In the genomic region with DNA sequence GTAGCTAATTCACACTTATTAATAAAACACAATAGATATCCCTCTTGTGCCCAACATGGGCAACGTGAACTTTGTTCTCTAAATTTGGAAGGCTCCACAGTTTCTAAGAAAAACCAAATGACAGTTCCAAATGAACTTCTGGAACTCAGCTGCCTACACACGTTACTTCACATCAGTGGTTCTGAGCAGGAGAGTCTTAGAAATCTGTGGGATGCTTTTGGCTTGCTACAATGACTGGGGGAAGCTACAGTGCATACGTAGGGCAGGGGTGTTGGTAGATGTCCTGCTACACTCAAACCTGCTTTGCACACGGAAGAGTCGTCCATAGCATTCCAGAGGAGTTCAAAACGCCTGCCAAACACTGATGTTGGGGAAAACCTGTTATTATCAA, we compare ENCODE assay signal across 16 cellular contexts. TPM values are rescaled to one million over a fixed set of nuclear protein-coding genes. Genes with fewer than 3 reads are reported as not detected.
DNase-seq lines count a peak whose midpoint lies in the region; ATAC-seq and TF ChIP-seq lines count a peak whose summit lies in the region.
"Had no signal": no experiment of that assay in that cellular context is flagged by ENCODE, and none has a peak within 500 bp of the region (broad histone marks: within the 10 kb centered on the region; RNA-seq: fewer than 3 reads in every experiment).

No MANE protein-coding gene starts in this region.

- H3K4me1 Mint-ChIP-seq in activated naive CD8-positive, alpha-beta T cell (ENCODE audit: low read depth): peaks cover 40% of the 10 kb centered on the region
- H3K4me1 Mint-ChIP-seq in activated naive CD8-positive, alpha-beta T cell treated with anti-CD3 and anti-CD28 coated beads for 36 hours: peaks cover 36% of the 10 kb centered on the region

- H3K14ac ChIP-seq in neuronal stem cell (ENCODE audit: low read length): no peak overlapping the region

- 49 to 62% (median 58%) methylated on average over 6 of the region's 6 CpGs for WGBS in adrenal gland, 4 donors
- 26% methylated on average over 6 of the region's 6 CpGs for WGBS in liver
- WGBS in neuronal stem cell (ENCODE audit: extremely low coverage in 2 of 2, insufficient read length in 2 of 2, insufficient replicate concordance in 1 of 2), 2 donors: no CpG with 5 or more reads among the region's 6 CpGs
- 98% methylated on average over 6 of the region's 6 CpGs for WGBS in SK-N-SH (ENCODE audit: low lambda C conversion rate)

- TF ChIP-seq CTCF in adrenal gland (IDR thresholded peaks at IDR 0.05): no peak
- TF ChIP-seq CTCF in liver (IDR thresholded peaks at IDR 0.05; ENCODE audit: low read depth, low read length, missing input control): no peak
- TF ChIP-seq CTCF in SK-N-SH (IDR thresholded peaks at IDR 0.05): no peak

- no peak overlapping the region for H2BK12ac ChIP-seq in neuronal stem cell (ENCODE audit: low read length)

- H3K4me3 Mint-ChIP-seq in activated naive CD8-positive, alpha-beta T cell: no peak overlapping the region
- no peak overlapping the region for H3K4me3 Mint-ChIP-seq in activated naive CD8-positive, alpha-beta T cell treated with anti-CD3 and anti-CD28 coated beads for 36 hours
- H3K4me3 Mint-ChIP-seq: neural progenitor cell, type B pancreatic cell had no signal

- no peak overlapping the region for H3K18ac ChIP-seq in neuronal stem cell (ENCODE audit: low read length)

- no peak overlapping the region for H2BK15ac ChIP-seq in neuronal stem cell (ENCODE audit: low read length)

- H2AK5ac ChIP-seq in neuronal stem cell (ENCODE audit: low read depth, low read length): no peak overlapping the region

- peak overlapping the region in 3 of 5 donors; percentile 32 to 67 (median 58) for H3K27ac ChIP-seq in adrenal gland
- peak overlapping the region; percentile 51 to 64 for H3K27ac ChIP-seq in liver (ENCODE audit: low read depth in 1 of 2, low read length in 2 of 2)
- H3K27ac ChIP-seq in neuronal stem cell (replicated peaks; ENCODE audit: low read length): no peak overlapping the region
- no peak overlapping the region for H3K27ac ChIP-seq in SK-N-SH (ENCODE audit: low read depth in 2 of 2, low read length in 1 of 2)
- H3K27ac ChIP-seq: neural progenitor cell, SJSA1 had no signal

- no peak overlapping the region for H2BK5ac ChIP-seq in neuronal stem cell (ENCODE audit: low read length)

- ATAC-seq in GM19467 (IDR thresholded peaks at IDR 0.05; ENCODE audit: unreplicated experiment): no peak

- H3K9me2 ChIP-seq in SK-N-SH: no peaks in the 10 kb centered on the region

- no peak overlapping the region for H2BK120ac ChIP-seq in neuronal stem cell (ENCODE audit: low read depth, low read length)

- H3K4me3 ChIP-seq in adrenal gland: no peak overlapping the region
- no peak overlapping the region for H3K4me3 ChIP-seq in liver (ENCODE audit: low read depth in 1 of 3, low read length in 3 of 3)
- no peak overlapping the region for H3K4me3 ChIP-seq in neuronal stem cell (ENCODE audit: low read length in 2 of 2)
- H3K4me3 ChIP-seq in SK-N-SH (ENCODE audit: low read depth in 2 of 2, low read length in 1 of 2): no peak overlapping the region
- H3K4me3 ChIP-seq: neural progenitor cell, SJSA1 had no signal

- H3K9me3 Mint-ChIP-seq in activated naive CD8-positive, alpha-beta T cell (ENCODE audit: low read depth): no peaks in the 10 kb centered on the region
- no peaks in the 10 kb centered on the region for H3K9me3 Mint-ChIP-seq in activated naive CD8-positive, alpha-beta T cell treated with anti-CD3 and anti-CD28 coated beads for 36 hours
- H3K9me3 Mint-ChIP-seq: neural progenitor cell, type B pancreatic cell had no signal

- H3K9ac ChIP-seq in liver (ENCODE audit: low read depth in 1 of 2, low read length in 2 of 2): no peak overlapping the region
- H3K9ac ChIP-seq in neuronal stem cell (ENCODE audit: low read depth, low read length, poor library complexity): no peak overlapping the region
- no peak overlapping the region for H3K9ac ChIP-seq in SK-N-SH
- H3K9ac ChIP-seq: neural progenitor cell had no signal

- peaks cover 16% of the 10 kb centered on the region for H3K36me3 Mint-ChIP-seq in activated naive CD8-positive, alpha-beta T cell
- H3K36me3 Mint-ChIP-seq in activated naive CD8-positive, alpha-beta T cell treated with anti-CD3 and anti-CD28 coated beads for 36 hours: peaks cover 24% of the 10 kb centered on the region

- H3F3A ChIP-seq in SK-N-SH (replicated peaks; ENCODE audit: insufficient read depth): no peaks in the 10 kb centered on the region

- no peak for TF ChIP-seq EP300 in SK-N-SH (IDR thresholded peaks at IDR 0.05; ENCODE audit: borderline replicate concordance in 1 of 2, low read depth in 1 of 2, low read length in 1 of 2)

- H3K4ac ChIP-seq in neuronal stem cell (ENCODE audit: low read length): no peak overlapping the region

- POLR2A ChIA-PET in SK-N-SH (lab: Yijun Ruan, JAX): interaction anchor here (1.1 kb wide), 1 partner anchor 8 kb away, joined by 4 read pairs; the partner anchor contains the start of gene TXNDC11

- peaks cover 82% of the 10 kb centered on the region for H3K79me2 ChIP-seq in SK-N-SH (ENCODE audit: insufficient read depth)

- H3K4me2 ChIP-seq in neuronal stem cell (ENCODE audit: insufficient read depth, low read length, poor library complexity, severe bottlenecking): no peak overlapping the region
- no peak overlapping the region for H3K4me2 ChIP-seq in SK-N-SH
- H3K4me2 ChIP-seq: neural progenitor cell had no signal

- TF ChIP-seq POLR2A in adrenal gland (IDR thresholded peaks at IDR 0.05): no peak

- no peaks in the 10 kb centered on the region for H3K9me3 ChIP-seq in adrenal gland (replicated peaks in 1 of 3)
- no peaks in the 10 kb centered on the region for H3K9me3 ChIP-seq in liver (ENCODE audit: control insufficient read depth in 4 of 4, low read length in 3 of 4)
- H3K9me3 ChIP-seq in neuronal stem cell (replicated peaks in 1 of 2; ENCODE audit: control insufficient read depth in 2 of 2, insufficient read depth in 1 of 2, low read depth in 1 of 2, low read length in 2 of 2): peaks cover 0 to 8% of the 10 kb centered on the region in 2 donors
- H3K9me3 ChIP-seq in SK-N-SH: no peaks in the 10 kb centered on the region
- H3K9me3 ChIP-seq: SJSA1 had no signal

- H3K27ac Mint-ChIP-seq in activated naive CD8-positive, alpha-beta T cell: peak overlapping the region; percentile 3
- no peak overlapping the region for H3K27ac Mint-ChIP-seq in activated naive CD8-positive, alpha-beta T cell treated with anti-CD3 and anti-CD28 coated beads for 36 hours
- H3K27ac Mint-ChIP-seq: neural progenitor cell, type B pancreatic cell had no signal

- peaks cover 31% of the 10 kb centered on the region for H4K20me1 ChIP-seq in SK-N-SH (ENCODE audit: insufficient read depth)

- intact Hi-C loops in adrenal gland (cut with DNase I): no loop called here

- no peak overlapping the region for H4K8ac ChIP-seq in neuronal stem cell (ENCODE audit: low read depth, low read length)

- no peak for DNase-seq in activated naive CD8-positive, alpha-beta T cell treated with anti-CD3 and anti-CD28 coated beads for 36 hours
- DNase-seq in adrenal gland (no peak), GM19238 (ENCODE audit: insufficient read length, low spot score) (no peak), neuronal stem cell (ENCODE audit: low spot score) (no peak), SK-N-SH (no peak)
- DNase-seq: activated gamma-delta T cell treated with Interleukin-2 at 50 U/mL for 16 hours; COR-L47; mesendoderm; stimulated activated CD4-positive, alpha-beta T cell treated with anti-CD3 and anti-CD28 coated beads, Interleukin-4, amount 100 ng/mL, for 1 hour; stimulated activated CD8-positive, alpha-beta memory T cell treated with anti-CD3 and anti-CD28 coated beads, Interleukin-4, amount 100 ng/mL, for 48 hours had no signal

- TF ChIP-seq RAD21 in liver (IDR thresholded peaks at IDR 0.05) (no peak), SK-N-SH (IDR thresholded peaks at IDR 0.05; ENCODE audit: low read length) (no peak)

- H3K36me3 ChIP-seq in adrenal gland (replicated peaks in 1 of 2) (peaks cover 0 to 45% of the 10 kb centered on the region in 2 donors), liver (ENCODE audit: control insufficient read depth in 4 of 4, insufficient read depth in 3 of 4, low read depth in 1 of 4, low read length in 3 of 4) (peaks cover 13 to 32% (median 19%) of the 10 kb centered on the region in 4 donors), neuronal stem cell (replicated peaks in 1 of 2; ENCODE audit: control insufficient read depth in 2 of 2, insufficient read depth in 2 of 2, low read length in 2 of 2) (peaks cover 10 to 93% of the 10 kb centered on the region in 2 donors), SK-N-SH (replicated peaks in 1 of 2; ENCODE audit: control insufficient read depth in 1 of 2, insufficient read depth in 2 of 2, low read length in 1 of 2) (peaks cover 48 to 63% of the 10 kb centered on the region in 2 experiments)
- H3K36me3 ChIP-seq: neural progenitor cell had no signal

- H3K79me1 ChIP-seq in neuronal stem cell (ENCODE audit: low read depth, low read length): peaks cover 3% of the 10 kb centered on the region

- no peak overlapping the region for H2AFZ ChIP-seq in neuronal stem cell (ENCODE audit: low read length)
- H2AFZ ChIP-seq in SK-N-SH (ENCODE audit: low read depth): no peak overlapping the region
- H2AFZ ChIP-seq: neural progenitor cell had no signal

- H4K91ac ChIP-seq in neuronal stem cell (ENCODE audit: low read depth, low read length, poor library complexity): no peak overlapping the region

- H3K27me3 ChIP-seq in adrenal gland (no peaks in the 10 kb centered on the region), liver (ENCODE audit: control insufficient read depth in 4 of 4, insufficient read depth in 4 of 4, low read length in 3 of 4) (no peaks in the 10 kb centered on the region), neuronal stem cell (ENCODE audit: control insufficient read depth in 3 of 3, insufficient read depth in 3 of 3, low read depth in 1 of 3, low read length in 3 of 3) (no peaks in the 10 kb centered on the region), SK-N-SH (ENCODE audit: insufficient read depth) (no peaks in the 10 kb centered on the region)
- H3K27me3 ChIP-seq: neural progenitor cell, SJSA1 had no signal

- H3K4me1 ChIP-seq in adrenal gland (replicated peaks in 1 of 2) (peaks cover 34 to 64% of the 10 kb centered on the region in 2 donors), liver (ENCODE audit: control insufficient read depth in 4 of 4, insufficient read depth in 4 of 4, low read length in 3 of 4) (peaks cover 7 to 60% (median 58%) of the 10 kb centered on the region in 4 donors), neuronal stem cell (ENCODE audit: control insufficient read depth in 2 of 2, insufficient read depth in 1 of 2, low read depth in 1 of 2, low read length in 2 of 2) (no peaks in the 10 kb centered on the region), SK-N-SH (ENCODE audit: control insufficient read depth in 1 of 2, insufficient read depth in 2 of 2, low read depth in 1 of 2, low read length in 1 of 2) (peaks cover 0 to 7% of the 10 kb centered on the region in 2 experiments; a peak in 2 of 4 replicates)
- H3K4me1 ChIP-seq: neural progenitor cell had no signal

- CTCF ChIA-PET in SK-N-SH (lab: Yijun Ruan, JAX): interaction anchor here (0.9 kb wide), 1 partner anchor 327 kb away, joined by 3 read pairs; no protein-coding TSS in a partner anchor

- H3K27me3 Mint-ChIP-seq in activated naive CD8-positive, alpha-beta T cell: no peaks in the 10 kb centered on the region
- H3K27me3 Mint-ChIP-seq in activated naive CD8-positive, alpha-beta T cell treated with anti-CD3 and anti-CD28 coated beads for 36 hours: no peaks in the 10 kb centered on the region
- H3K27me3 Mint-ChIP-seq: type B pancreatic cell had no signal

- H3K23ac ChIP-seq in neuronal stem cell (ENCODE audit: low read depth, low read length, poor library complexity): no peak overlapping the region

RNA-seq across cellular contexts. Expression of gene TXNDC11, which starts 8.0 kb away (rescaled TPM):
- total RNA-seq in activated naive CD8-positive, alpha-beta T cell treated with anti-CD3 and anti-CD28 coated beads for 36 hours: 10 to 100 TPM; 24.5 to 27.3 TPM
- 10 to 100 TPM; 33.5 to 68.4 (median 48.1) TPM for total RNA-seq in adrenal gland
- 10 to 100 TPM; 51.2 to 78.1 (median 57.4) TPM for polyA plus RNA-seq in adrenal gland
- 10 to 100 TPM; 26.4 to 61.1 TPM for total RNA-seq in liver
- polyA plus RNA-seq in liver: 10 to 100 TPM; 35.9 to 63.5 TPM
- polyA plus RNA-seq in neuronal stem cell (2013, experiment 1 of 2): 11.9 TPM
- polyA plus RNA-seq in neuronal stem cell (2013, experiment 2 of 2): 12.0 TPM
- polyA plus RNA-seq in SK-N-SH (2012; rRNA removed): 37.0 and 39.6 TPM in 2 replicates
- 27.5 and 32.6 TPM in 2 replicates for polyA plus RNA-seq in SK-N-SH (2012; cell fraction: cytosol; rRNA removed)
- polyA plus RNA-seq in SK-N-SH (2012; cell fraction: nucleus; rRNA removed): 39.7 and 55.5 TPM in 2 replicates

Comparison
In these comparisons a context has a peak if more than half of its experiments do, and no peak if none do; other contexts are left out.
1. H3K27ac ChIP-seq: peak in adrenal gland (3 of 5) and liver (2 of 2); none in neuronal stem cell (single experiment) and SK-N-SH (0 of 2).